In genomic region chr1:165355977-165356811, GRCh38 we compare ENCODE assay signal across 9 cellular contexts. TPM values are rescaled to one million over a fixed set of nuclear protein-coding genes. Genes with fewer than 3 reads are reported as not detected.
A peak's percentile ranks its signal among the peaks of the same experiment; 100 is the strongest.
DNase-seq lines count a peak whose midpoint lies in the region; ATAC-seq and TF ChIP-seq lines count a peak whose summit lies in the region.
"Had no signal": no experiment of that assay in that cellular context is flagged by ENCODE, and none has a peak within 500 bp of the region (broad histone marks: within the 10 kb centered on the region; RNA-seq: fewer than 3 reads in every experiment).

TSS of gene LMX1A (minus strand) at chr1:165356715. CDS start at chr1:165355559, 1,156 bp downstream.

- ATAC-seq in GM18873 (IDR thresholded peaks at IDR 0.05; ENCODE audit: low FRiP score, unreplicated experiment): no peak
- ATAC-seq: activated T-helper 17 cell treated with anti-CD3 and anti-CD28 coated beads, Interleukin-2, amount 50 U/mL, for 72 hours had no signal

- DNase-seq in activated T-cell treated with anti-CD3 and anti-CD28 coated beads, Interleukin-2, amount 50 U/mL, for 48 hours: peak; percentile 30 to 34
- DNase-seq in activated T-cell treated with anti-CD3 and anti-CD28 coated beads for 4 hours: no peak
- DNase-seq in fibroblast of the aortic adventitia (ENCODE audit: low read depth): peak; percentile 24
- DNase-seq in nephron progenitor cell: peak; percentile 48
- DNase-seq in Ammon's horn (ENCODE audit: low spot score): no peak
- DNase-seq in DMS79 (lab: John Stamatoyannopoulos, UW): no peak

- peaks cover 39% of the 10 kb centered on the region for H3K4me1 Mint-ChIP-seq in nephron progenitor cell
- H3K4me1 Mint-ChIP-seq: activated T-helper 17 cell treated with anti-CD3 and anti-CD28 coated beads, Interleukin-2, amount 50 U/mL, for 72 hours had no signal

- peaks cover 100% of the 10 kb centered on the region for H3K27me3 Mint-ChIP-seq in nephron progenitor cell (ENCODE audit: low read depth, poor library complexity)

- H3K27ac Mint-ChIP-seq in nephron progenitor cell: no peak within 1 kb of the TSS
- H3K27ac Mint-ChIP-seq: activated T-helper 17 cell treated with anti-CD3 and anti-CD28 coated beads, Interleukin-2, amount 50 U/mL, for 72 hours had no signal

- no peaks in the 10 kb centered on the region for H3K4me1 ChIP-seq in urinary bladder (ENCODE audit: insufficient read depth)

- TF ChIP-seq CTCF in fibroblast of the aortic adventitia (IDR thresholded peaks at IDR 0.05; ENCODE audit: insufficient read depth, low read length): no peak
- no peak for TF ChIP-seq CTCF in nephron progenitor cell (IDR thresholded peaks at IDR 0.05)

- H3K4me3 Mint-ChIP-seq in nephron progenitor cell: peak within 1 kb of the TSS; percentile 76
- H3K4me3 Mint-ChIP-seq: activated T-helper 17 cell treated with anti-CD3 and anti-CD28 coated beads, Interleukin-2, amount 50 U/mL, for 72 hours had no signal

- no peaks in the 10 kb centered on the region for H3K36me3 Mint-ChIP-seq in nephron progenitor cell (ENCODE audit: low read depth)

- under 1% methylated on average over 88 of the region's 88 CpGs for WGBS in urinary bladder

- H3K27ac ChIP-seq in urinary bladder (ENCODE audit: low read depth): no peak within 1 kb of the TSS

- H3K4me3 ChIP-seq in fibroblast of the aortic adventitia (ENCODE audit: low read depth, low read length) (peak within 1 kb of the TSS; percentile 54), urinary bladder (ENCODE audit: low read depth, low read length) (peak within 1 kb of the TSS; percentile 34)

- H3K36me3 ChIP-seq in urinary bladder (ENCODE audit: insufficient read depth): no peaks in the 10 kb centered on the region

- H3K9me3 Mint-ChIP-seq in nephron progenitor cell: no peaks in the 10 kb centered on the region
- H3K9me3 Mint-ChIP-seq: activated T-helper 17 cell treated with anti-CD3 and anti-CD28 coated beads, Interleukin-2, amount 50 U/mL, for 72 hours had no signal

RNA-seq across cellular contexts. Expression of gene LMX1A, which starts in this region (rescaled TPM):
- total RNA-seq in fibroblast of the aortic adventitia (ENCODE audit: low replicate concordance) (not detected in 2 replicates), urinary bladder (0.42 TPM)
- polyA plus RNA-seq in urinary bladder: 0.29 TPM
- total RNA-seq: activated T-helper 17 cell treated with anti-CD3 and anti-CD28 coated beads, Interleukin-2, amount 50 U/mL, for 72 hours had no signal

Comparison
In these comparisons a context has a peak if more than half of its experiments do, and no peak if none do; other contexts are left out.
1. DNase-seq: peak in activated T-cell treated with anti-CD3 and anti-CD28 coated beads, Interleukin-2, amount 50 U/mL, for 48 hours (2 of 2) and nephron progenitor cell (single experiment); none in activated T-cell treated with anti-CD3 and anti-CD28 coated beads for 4 hours (single experiment), Ammon's horn (single experiment) and DMS79 (single experiment).
2. Peak in DNase-seq and H3K4me3 ChIP-seq in fibroblast of the aortic adventitia; RNA of the gene not detected or under 1 TPM.